In genomic region chr19:2983351-2984195, GRCh38 we compare ENCODE assay signal across 8 cellular contexts. TPM values are rescaled to one million over a fixed set of nuclear protein-coding genes. Genes with fewer than 3 reads are reported as not detected.
DNase-seq lines count a peak whose midpoint lies in the region; ATAC-seq and TF ChIP-seq lines count a peak whose summit lies in the region.

No MANE protein-coding gene starts in this region.

- CTCF ChIA-PET in PC-9 (lab: Charles Lee), result no interaction called here

- H3K4me1 Mint-ChIP-seq in HFFc6 (ENCODE audit: low read depth), result peaks cover 11% of the 10 kb centered on the region
- peaks cover 9 to 37% (median 21%) of the 10 kb centered on the region in 3 donors for H3K4me1 Mint-ChIP-seq in naive B cell

- H3K79me2 ChIP-seq in PC-9 (ENCODE audit: low read depth), result no peaks in the 10 kb centered on the region

- H3K27ac Mint-ChIP-seq in HFFc6, result peak overlapping the region; percentile 36; the same call in 1 of the 2 replicates
- H3K27ac Mint-ChIP-seq in naive B cell, result peak overlapping the region in 3 of 6 donors; percentile 49 to 90 (median 78)

- TF ChIP-seq CTCF in HFFc6 (IDR thresholded peaks at IDR 0.05), result no peak
- no peak for TF ChIP-seq CTCF in PC-9 (conservative IDR thresholded peaks at IDR 0.05)
- no peak for TF ChIP-seq CTCF in fibroblast of mammary gland (conservative IDR thresholded peaks at IDR 0.05; ENCODE audit: control insufficient read depth, insufficient read depth, low read depth, low read length)

- H3F3A ChIP-seq in PC-9 (ENCODE audit: insufficient read depth, low read depth), result peaks cover 4% of the 10 kb centered on the region; the same call in 1 of the 2 replicates

- no peaks in the 10 kb centered on the region for H4K20me1 ChIP-seq in PC-9 (ENCODE audit: insufficient read depth)

- H3K27me3 ChIP-seq in PC-9 (ENCODE audit: insufficient read depth, low read depth), result no peaks in the 10 kb centered on the region

- no peaks in the 10 kb centered on the region for H3K4me1 ChIP-seq in PC-9 (replicated peaks; ENCODE audit: insufficient read depth)

- H3K9me3 Mint-ChIP-seq in HFFc6 (no peaks in the 10 kb centered on the region), naive B cell (no peaks in the 10 kb centered on the region)

- peak overlapping the region; percentile 73 for H3K4me3 Mint-ChIP-seq in HFFc6
- peak overlapping the region in 7 of 8 donors; percentile 9 to 80 (median 63) for H3K4me3 Mint-ChIP-seq in naive B cell

- H2AFZ ChIP-seq in PC-9, result no peak overlapping the region

- intact Hi-C loops in PC-9 (cut with micrococcal nuclease; ENCODE audit: unreplicated experiment), result no loop called here

- ATAC-seq in naive B cell (ENCODE audit: low read depth in 2 of 2) (peak; percentile 40 to 62), GM21390 (IDR thresholded peaks at IDR 0.05; ENCODE audit: unreplicated experiment) (no peak)

- H3K4me3 ChIP-seq in PC-9, result no peak overlapping the region
- peak overlapping the region; percentile 24 for H3K4me3 ChIP-seq in fibroblast of mammary gland (ENCODE audit: control insufficient read depth, low read depth, low read length)

- H3K27me3 Mint-ChIP-seq in HFFc6 (ENCODE audit: insufficient read depth) (peaks cover 21% of the 10 kb centered on the region), naive B cell (peaks cover 0 to 17% (median 12%) of the 10 kb centered on the region in 3 donors)

- POLR2A ChIA-PET in PC-9 (lab: Charles Lee; ENCODE audit: unreplicated experiment), result no interaction called here

- DNase-seq in HFFc6 (no peak), PC-9 (peak; percentile 63 to 73), fibroblast of mammary gland (ENCODE audit: low read depth) (peak; percentile 70), naive B cell (no peak), dedifferentiated amniotic fluid mesenchymal stem cell (ENCODE audit: extremely low spot score) (no peak)
- no peak for DNase-seq in activated naive CD4-positive, alpha-beta T cell (lab: John Stamatoyannopoulos, UW)
- DNase-seq in NK-92 treated with Interleukin-12 subunit alpha and Interleukin-12 subunit beta, amount 100 ng/mL, for 24 hours (lab: John Stamatoyannopoulos, UW), result no peak

- BruUV-seq in PC-9 (replicated peaks; lab: Mats Ljungman, UMichigan), result no TSS peak

- peak overlapping the region; percentile 36; the same call in 1 of the 2 replicates for H3K4me2 ChIP-seq in PC-9

- no peaks in the 10 kb centered on the region for H3K9me3 ChIP-seq in PC-9 (ENCODE audit: insufficient read depth, low read depth)

- no peaks in the 10 kb centered on the region for H3K36me3 ChIP-seq in PC-9 (ENCODE audit: low read depth)

- H3K27ac ChIP-seq in PC-9, result no peak overlapping the region

- no peaks in the 10 kb centered on the region for H3K9me2 ChIP-seq in PC-9 (ENCODE audit: insufficient read depth)

- H3K36me3 Mint-ChIP-seq in HFFc6 (ENCODE audit: low read depth), result no peaks in the 10 kb centered on the region
- H3K36me3 Mint-ChIP-seq in naive B cell, result no peaks in the 10 kb centered on the region

RNA-seq across cellular contexts. Expression of gene TLE6, which starts 6.2 kb away (rescaled TPM):
- total RNA-seq in HFFc6 (2021; fragmentation: NEBNext Ultra II Directional; extraction: Animal tissue kit (Norgen Biotek cat#: 25700)), result 1 to 10 TPM in 5 of 6 experiments, under 1 TPM in 1; 0.82 to 3.0 (median 1.2) TPM
- total RNA-seq in PC-9 (2021), result 0.90 and 1.1 TPM in 2 replicates
- polyA plus RNA-seq in naive B cell (ENCODE audit: low read depth in 6 of 6), result 10 to 100 TPM in 1 of 6 donors, 1 to 10 TPM in 3, under 1 TPM in 2; 0.43 to 10.7 (median 1.8) TPM

RNA-seq across cellular contexts. Expression of gene ZNF77, which starts 38.8 kb away (rescaled TPM):
- total RNA-seq in HFFc6 (2021; fragmentation: NEBNext Ultra II Directional; extraction: Animal tissue kit (Norgen Biotek cat#: 25700)), result 1 to 10 TPM; 1.7 to 2.6 (median 2.2) TPM
- 2.1 and 2.5 TPM in 2 replicates for total RNA-seq in PC-9 (2021)
- polyA plus RNA-seq in naive B cell (ENCODE audit: low read depth in 6 of 6), result 1 to 10 TPM in 3 of 6 donors, under 1 TPM in 2, not detected in 1; 0.45 to 3.7 (median 1.1) TPM

RNA-seq across cellular contexts. Expression of gene TLE2, which starts 45.5 kb away (rescaled TPM):
- total RNA-seq in HFFc6 (2021; fragmentation: NEBNext Ultra II Directional; extraction: Animal tissue kit (Norgen Biotek cat#: 25700)), result under 1 TPM in 4 of 6 experiments, not detected in 2; 0.15 to 0.67 (median 0.46) TPM
- 13.7 and 21.8 TPM in 2 replicates for total RNA-seq in PC-9 (2021)
- 1 to 10 TPM in 4 of 6 donors, under 1 TPM in 1, not detected in 1; 0.84 to 2.3 (median 1.9) TPM for polyA plus RNA-seq in naive B cell (ENCODE audit: low read depth in 6 of 6)

Comparison
In these comparisons a context has a peak if more than half of its experiments do, and no peak if none do; other contexts are left out.
1. DNase-seq: peak in PC-9 (2 of 2) and fibroblast of mammary gland (single experiment); none in HFFc6 (single experiment), naive B cell (single experiment), dedifferentiated amniotic fluid mesenchymal stem cell (single experiment), activated naive CD4-positive, alpha-beta T cell (0 of 4) and NK-92 treated with Interleukin-12 subunit alpha and Interleukin-12 subunit beta, amount 100 ng/mL, for 24 hours (single experiment).